ENCODE assay signal across 32 cellular contexts in genomic region chr5:57025961-57026360, GRCh38.
DNase-seq lines count a peak whose midpoint lies in the region; ATAC-seq, FAIRE-seq and TF ChIP-seq lines count a peak whose summit lies in the region.
"Had no signal": no experiment of that assay in that cellular context is flagged by ENCODE, and none has a peak within 500 bp of the region (broad histone marks: within the 10 kb centered on the region; RNA-seq: fewer than 3 reads in every experiment).

No MANE protein-coding gene starts in this region.

- intact Hi-C loops in HepG2 (cut with micrococcal nuclease; ENCODE audit: unreplicated experiment) = no loop called here
- intact Hi-C loops in right lobe of liver (cut with DNase I) = no loop called here
- intact Hi-C loops in K562 (cut with micrococcal nuclease) = no loop called here

- CTCF ChIA-PET in HepG2 (lab: Yijun Ruan, JAX; ENCODE audit: low intra/inter-chr PET ratio, low total read pairs) (no interaction called here), K562 (lab: Yijun Ruan, JAX; ENCODE audit: low intra/inter-chr PET ratio) (no interaction called here)

- H3K4me1 ChIP-seq in HepG2 (ENCODE audit: insufficient read depth, low read length) = no peaks in the 10 kb centered on the region
- no peaks in the 10 kb centered on the region for H3K4me1 ChIP-seq in right lobe of liver
- no peaks in the 10 kb centered on the region for H3K4me1 ChIP-seq in K562 (replicated peaks in 1 of 2; ENCODE audit: control insufficient read depth in 2 of 2, insufficient read depth in 2 of 2, low read length in 2 of 2)
- H3K4me1 ChIP-seq: BE2C, Caco-2 had no signal

- no peak overlapping the region for H3K27ac ChIP-seq in HepG2 (ENCODE audit: extremely low read length, insufficient read depth, low read length)
- no peak overlapping the region for H3K27ac ChIP-seq in right lobe of liver
- H3K27ac ChIP-seq in K562 (ENCODE audit: extremely low read depth, low read depth, low read length) = no peak overlapping the region
- H3K27ac ChIP-seq: 22Rv1; A549; BLaER1; BLaER1 treated with 17β-estradiol and CSF1 and Interleukin-3, amounts not matched to agents 10 nM and 100 nM; C4-2B had no signal

- ATAC-seq in HepG2 (no peak), right lobe of liver (no peak), K562 (no peak), HG02610 (IDR thresholded peaks at IDR 0.05; ENCODE audit: unreplicated experiment) (no peak)
- ATAC-seq: A549; CD8-positive, alpha-beta T cell had no signal

- H3K27me3 ChIP-seq in HepG2 (ENCODE audit: control insufficient read depth in 1 of 2, insufficient read depth in 2 of 2, low read length in 2 of 2) (no peaks in the 10 kb centered on the region), right lobe of liver (no peaks in the 10 kb centered on the region), K562 (ENCODE audit: control insufficient read depth in 2 of 2, insufficient read depth in 2 of 2, low read length in 2 of 2) (peaks cover 0 to 7% of the 10 kb centered on the region in 2 experiments; a peak in 1 of 5 replicates)
- H3K27me3 ChIP-seq: BE2C; BLaER1; BLaER1 treated with 17β-estradiol and CSF1 and Interleukin-3, amounts not matched to agents 10 nM and 100 nM had no signal

- no TSS peak for BruUV-seq in HepG2 (replicated peaks; lab: Mats Ljungman, UMichigan)
- no TSS peak for BruUV-seq in K562 (replicated peaks; lab: Mats Ljungman, UMichigan)

- H3K79me2 ChIP-seq in HepG2 (ENCODE audit: insufficient read depth, low read length) (no peaks in the 10 kb centered on the region), K562 (ENCODE audit: control insufficient read depth, insufficient read depth, low read length) (no peaks in the 10 kb centered on the region)

- H3K36me3 ChIP-seq in HepG2 (replicated peaks in 1 of 2; ENCODE audit: control insufficient read depth in 1 of 2, insufficient read depth in 2 of 2, low read length in 2 of 2) = no peaks in the 10 kb centered on the region
- H3K36me3 ChIP-seq in right lobe of liver = no peaks in the 10 kb centered on the region
- H3K36me3 ChIP-seq in K562 (ENCODE audit: control insufficient read depth, insufficient read depth, low read length) = no peaks in the 10 kb centered on the region
- H3K36me3 ChIP-seq: BE2C; BLaER1; BLaER1 treated with 17β-estradiol and CSF1 and Interleukin-3, amounts not matched to agents 10 nM and 100 nM had no signal

- no peak overlapping the region for H3K4me3 ChIP-seq in HepG2 (replicated peaks in 1 of 3; ENCODE audit: insufficient read depth in 1 of 3, low read depth in 2 of 3, low read length in 3 of 3)
- H3K4me3 ChIP-seq in right lobe of liver = no peak overlapping the region
- H3K4me3 ChIP-seq in K562 = no peak overlapping the region
- H3K4me3 ChIP-seq: A549; BLaER1; BLaER1 treated with 17β-estradiol and CSF1 and Interleukin-3, amounts not matched to agents 10 nM and 100 nM had no signal

- TF ChIP-seq CTCF in HepG2 (CRISPR knock-in tag; IDR thresholded peaks at IDR 0.05) (no peak), right lobe of liver (IDR thresholded peaks at IDR 0.05) (no peak), K562 (IDR thresholded peaks at IDR 0.05 in 2 of 3, conservative IDR thresholded peaks at IDR 0.05 in 1 of 3; ENCODE audit: insufficient read depth in 2 of 3, low read depth in 1 of 3, low read length in 3 of 3) (no peak)

- TF ChIP-seq RAD21 in HepG2 (CRISPR knock-in tag; IDR thresholded peaks at IDR 0.05) (no peak), K562 (CRISPR knock-in tag; conservative IDR thresholded peaks at IDR 0.05 in 1 of 2, IDR thresholded peaks at IDR 0.05 in 1 of 2) (no peak)

- WGBS in HepG2 (ENCODE audit: low lambda C conversion rate) = 31% methylated on average over 3 of the region's 3 CpGs
- WGBS in right lobe of liver (ENCODE audit: insufficient coverage, low coverage, low lambda C conversion rate, missing lambda C conversion rate) = 73% methylated on average over 3 of the region's 3 CpGs
- whole genome bisulfite sequencing in K562 (ENCODE audit: insufficient coverage, low coverage, missing lambda C conversion rate) = 20% methylated on average over 3 of the region's 3 CpGs

- H3K4me2 ChIP-seq in HepG2 (ENCODE audit: low read depth, low read length) (no peak overlapping the region), K562 (ENCODE audit: insufficient read depth, low read length) (no peak overlapping the region)
- H3K4me2 ChIP-seq: A549; BLaER1; BLaER1 treated with 17β-estradiol and CSF1 and Interleukin-3, amounts not matched to agents 10 nM and 100 nM had no signal

- no peaks in the 10 kb centered on the region for H3K9me3 ChIP-seq in HepG2 (ENCODE audit: low read length)
- no peaks in the 10 kb centered on the region for H3K9me3 ChIP-seq in right lobe of liver
- H3K9me3 ChIP-seq in K562 (replicated peaks; ENCODE audit: control insufficient read depth, insufficient read depth, low read depth, low read length) = no peaks in the 10 kb centered on the region
- H3K9me3 ChIP-seq: A549, BE2C had no signal

- no peak for TF ChIP-seq EP300 in HepG2 (IDR thresholded peaks at IDR 0.05; ENCODE audit: low read depth in 2 of 2, low read length in 2 of 2)
- TF ChIP-seq EP300 in HepG2 (CRISPR knock-in tag; IDR thresholded peaks at IDR 0.05; ENCODE audit: borderline replicate concordance) = no peak
- no peak for TF ChIP-seq EP300 in K562 (IDR thresholded peaks at IDR 0.05; ENCODE audit: low read length)

- no peaks in the 10 kb centered on the region for H3K9me1 ChIP-seq in K562 (ENCODE audit: control insufficient read depth, insufficient read depth, low read length)

- TF ChIP-seq POLR2A in HepG2 (IDR thresholded peaks at IDR 0.05; ENCODE audit: insufficient read depth in 1 of 2, low read depth in 2 of 2, low read length in 2 of 2) (no peak), right lobe of liver (IDR thresholded peaks at IDR 0.05) (no peak), K562 (conservative IDR thresholded peaks at IDR 0.05) (no peak)

- no peaks in the 10 kb centered on the region for H4K20me1 ChIP-seq in HepG2 (ENCODE audit: insufficient read depth, low read length)
- no peaks in the 10 kb centered on the region for H4K20me1 ChIP-seq in K562 (replicated peaks; ENCODE audit: control insufficient read depth, insufficient read depth, low read length)
- H4K20me1 ChIP-seq: BLaER1; BLaER1 treated with 17β-estradiol and CSF1 and Interleukin-3, amounts not matched to agents 10 nM and 100 nM had no signal

- in situ Hi-C loops in HepG2 (cut with HindIII; ENCODE audit: extremely low pct_ligation_motif_present, low pct_unique_long_range_greater_than_20kb) = no loop called here
- in situ Hi-C loops in K562 (cut with MboI) = no loop called here

- no peak overlapping the region for H2AFZ ChIP-seq in HepG2 (ENCODE audit: low read length)
- no peak overlapping the region; the same call in 1 of the 2 replicates for H2AFZ ChIP-seq in K562 (ENCODE audit: low read depth, low read length)

- H3K9ac ChIP-seq in HepG2 (ENCODE audit: insufficient read depth, low read depth, low read length) (no peak overlapping the region), K562 (ENCODE audit: insufficient read depth in 1 of 2, low read depth in 2 of 2, low read length in 2 of 2) (no peak overlapping the region)
- H3K9ac ChIP-seq: BLaER1; BLaER1 treated with 17β-estradiol and CSF1 and Interleukin-3, amounts not matched to agents 10 nM and 100 nM had no signal

- POLR2A ChIA-PET in HepG2 (lab: Yijun Ruan, JAX) = no interaction called here
- POLR2A ChIA-PET in K562 (lab: Yijun Ruan, JAX) = no interaction called here

- DNase-seq in HepG2 (ENCODE audit: low spot score) (no peak), right lobe of liver (no peak), GM19239 (ENCODE audit: insufficient read length, low spot score) (no peak), K562 (ENCODE audit: extremely low read depth in 1 of 4, low spot score in 3 of 4) (no peak)
- no peak for DNase-seq in activated T-cell treated with anti-CD3 and anti-CD28 coated beads, Interleukin-2, amount 50 U/mL, for 48 hours
- DNase-seq: 8988T; ACHN; AML-193; BE2C; C1 segment of cervical spinal cord; Caco-2; Calu3; CD4-positive, alpha-beta memory T cell; CD4-positive, alpha-beta T cell; CD8-positive, alpha-beta memory T cell; CD8-positive, alpha-beta T cell; COR-L47; DMS 273 treated with DMSO at 0.1 percent for 48 hours; DMS153; DMS53; DMS79; DMS79 treated with DMSO at 0.1 percent for 48 hours; DND-41; EL had no signal

- FAIRE-seq in HepG2 (lab: Jason Lieb, UNC) (no peak), GM19239 (lab: Jason Lieb, UNC) (peak; percentile 21), K562 (lab: Jason Lieb, UNC) (no peak)
- FAIRE-seq: A204.1, A549, D721Med had no signal

TF ChIP-seq in HepG2, 621 proteins besides CTCF, POLR2A, EP300 and RAD21:
- TF ChIP-seq GABPA (IDR thresholded peaks at IDR 0.05; ENCODE audit: low read depth, low read length) (no peak), GABPA (CRISPR knock-in tag; IDR thresholded peaks at IDR 0.05; ENCODE audit: low read depth) (peak; percentile 55), CEBPB (IDR thresholded peaks at IDR 0.05; ENCODE audit: borderline replicate concordance, low read depth, low read length) (no peak)

TF ChIP-seq in K562, 482 proteins besides CTCF, POLR2A, EP300 and RAD21:
- TF ChIP-seq GABPA (tag; conservative IDR thresholded peaks at IDR 0.05; ENCODE audit: low read depth) = peak; percentile 57
- TF ChIP-seq, protein P1, sequence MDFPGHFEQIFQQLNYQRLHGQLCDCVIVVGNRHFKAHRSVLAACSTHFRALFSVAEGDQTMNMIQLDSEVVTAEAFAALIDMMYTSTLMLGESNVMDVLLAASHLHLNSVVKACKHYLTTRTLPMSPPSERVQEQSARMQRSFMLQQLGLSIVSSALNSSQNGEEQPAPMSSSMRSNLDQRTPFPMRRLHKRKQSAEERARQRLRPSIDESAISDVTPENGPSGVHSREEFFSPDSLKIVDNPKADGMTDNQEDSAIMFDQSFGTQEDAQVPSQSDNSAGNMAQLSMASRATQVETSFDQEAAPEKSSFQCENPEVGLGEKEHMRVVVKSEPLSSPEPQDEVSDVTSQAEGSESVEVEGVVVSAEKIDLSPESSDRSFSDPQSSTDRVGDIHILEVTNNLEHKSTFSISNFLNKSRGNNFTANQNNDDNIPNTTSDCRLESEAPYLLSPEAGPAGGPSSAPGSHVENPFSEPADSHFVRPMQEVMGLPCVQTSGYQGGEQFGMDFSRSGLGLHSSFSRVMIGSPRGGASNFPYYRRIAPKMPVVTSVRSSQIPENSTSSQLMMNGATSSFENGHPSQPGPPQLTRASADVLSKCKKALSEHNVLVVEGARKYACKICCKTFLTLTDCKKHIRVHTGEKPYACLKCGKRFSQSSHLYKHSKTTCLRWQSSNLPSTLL (IDR thresholded peaks at IDR 0.05) = no peak
TF ChIP-seq in K562: peak in this region for 1.
